Comparison of ENCODE assay signal across 9 cellular contexts in genomic region chr19:10009269-10009665, GRCh38. TPM values are rescaled to one million over a fixed set of nuclear protein-coding genes. Genes with fewer than 3 reads are reported as not detected.
A peak's percentile ranks its signal among the peaks of the same experiment; 100 is the strongest.
DNase-seq lines count a peak whose midpoint lies in the region; ATAC-seq and TF ChIP-seq lines count a peak whose summit lies in the region.
"Had no signal": no experiment of that assay in that cellular context is flagged by ENCODE, and none has a peak within 500 bp of the region (broad histone marks: within the 10 kb centered on the region; RNA-seq: fewer than 3 reads in every experiment).

No MANE protein-coding gene starts in this region.

- peak; percentile 39 for ATAC-seq in left colon
- no peak for ATAC-seq in stimulated activated naive CD8-positive, alpha-beta T cell treated with anti-CD3 and anti-CD28 coated beads, Interleukin-15, Interleukin-2, amounts not matched to agents 100 U/mL and 50 U/mL, for 24 hours
- no peak for ATAC-seq in GM19395 (IDR thresholded peaks at IDR 0.05; ENCODE audit: unreplicated experiment)
- no peak for ATAC-seq in GM19324 (IDR thresholded peaks at IDR 0.05; ENCODE audit: low FRiP score, unreplicated experiment)

- H3K4me3 ChIP-seq in breast epithelium, result peak overlapping the region; percentile 51 to 63 (median 62)

- H3K9me3 ChIP-seq in breast epithelium, result no peaks in the 10 kb centered on the region

- peaks cover 3 to 63% of the 10 kb centered on the region in 2 donors for H3K27me3 ChIP-seq in breast epithelium

- TF ChIP-seq POLR2A in breast epithelium (IDR thresholded peaks at IDR 0.05), result no peak

- TF ChIP-seq CTCF in breast epithelium (IDR thresholded peaks at IDR 0.05), result no peak

- DNase-seq in AG20443 (ENCODE audit: low spot score), result peak; percentile 85
- peak; percentile 88 for DNase-seq in RPMI7951 (ENCODE audit: low read depth)
- DNase-seq in breast epithelium (ENCODE audit: low spot score in 2 of 2), result peak in 1 of 2 donors; percentile 27
- peak in 1 of 2 donors; percentile 66 for DNase-seq in left colon
- peak; percentile 59 for DNase-seq in stimulated activated naive CD8-positive, alpha-beta T cell treated with anti-CD3 and anti-CD28 coated beads, Interleukin-15, Interleukin-2, amounts not matched to agents 100 U/mL and 50 U/mL, for 24 hours
- no peak for DNase-seq in NCI-H446 treated with DMSO at 0.1 percent for 48 hours (lab: John Stamatoyannopoulos, UW)

- H3K4me1 ChIP-seq in breast epithelium, result peaks cover 0 to 5% of the 10 kb centered on the region in 2 donors

- H3K36me3 ChIP-seq in breast epithelium, result no peaks in the 10 kb centered on the region

- intact Hi-C loops in breast epithelium (cut with DNase I; ENCODE audit: low total_unique reads) (no loop called here), left colon (cut with DNase I, micrococcal nuclease) (no loop called here)

- H3K27ac ChIP-seq in breast epithelium, result peak overlapping the region; percentile 77 to 92

RNA-seq across cellular contexts. Expression of gene COL5A3, which starts 1.0 kb away (rescaled TPM):
- total RNA-seq in RPMI7951 (2014; rRNA removed; shearing (Covaris generic)), result 3.0 and 4.8 TPM in 2 replicates
- 10 to 100 TPM in 2 of 3 donors, 1 to 10 TPM in 1; 4.8 to 32.2 (median 12.5) TPM for total RNA-seq in breast epithelium
- total RNA-seq in left colon, result 1 to 10 TPM; 2.9 to 4.0 TPM

RNA-seq across cellular contexts. Expression of gene RDH8, which starts 4.0 kb away (rescaled TPM):
- 0.12 TPM in 1 of 2 replicates, not detected in the other for total RNA-seq in RPMI7951 (2014; rRNA removed; shearing (Covaris generic))
- total RNA-seq in breast epithelium (not detected), left colon (not detected)
- total RNA-seq: activated CD8-positive, alpha-beta memory T cell treated with anti-CD3 and anti-CD28 coated beads for 36 hours had no signal
